ENCODE assay signal across 33 cellular contexts in the genomic region with DNA sequence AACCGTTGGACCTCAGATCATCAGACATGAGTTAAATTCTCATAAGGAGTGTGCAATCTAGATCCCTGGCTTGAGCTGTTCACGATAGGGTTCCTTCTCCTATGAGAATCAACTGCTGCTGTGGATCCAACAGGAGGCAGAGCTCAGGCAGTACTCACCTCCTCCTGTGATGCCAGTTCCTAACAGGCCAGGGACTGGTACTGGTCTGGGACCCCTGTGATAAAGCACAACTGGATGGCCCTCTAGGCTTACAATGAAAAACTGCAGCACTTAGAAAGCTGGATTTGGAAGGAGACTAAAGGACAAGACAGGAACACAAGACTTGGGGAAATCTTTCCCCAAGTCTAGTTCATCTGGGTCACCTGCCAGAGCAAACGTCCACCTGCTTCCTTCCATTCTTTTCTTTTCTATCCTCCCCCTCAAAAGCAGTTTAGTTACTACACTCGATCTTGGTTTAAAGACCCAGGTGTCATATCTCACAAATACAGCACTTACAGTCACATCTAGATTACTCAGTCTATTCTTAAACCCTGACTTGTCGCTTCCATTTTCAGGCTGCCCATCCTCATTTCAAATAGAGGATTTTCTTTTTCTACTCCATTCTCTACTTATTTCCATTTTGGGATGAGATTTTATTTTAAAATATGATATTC. TPM values are rescaled to one million over a fixed set of nuclear protein-coding genes. Genes with fewer than 3 reads are reported as not detected.
A peak's percentile ranks its signal among the peaks of the same experiment; 100 is the strongest.
DNase-seq lines count a peak whose midpoint lies in the region; ATAC-seq, FAIRE-seq and TF ChIP-seq lines count a peak whose summit lies in the region.
"Had no signal": no experiment of that assay in that cellular context is flagged by ENCODE, and none has a peak within 500 bp of the region (broad histone marks: within the 10 kb centered on the region; RNA-seq: fewer than 3 reads in every experiment).

No MANE protein-coding gene starts in this region.

- TF ChIP-seq RAD21 in A549 (conservative IDR thresholded peaks at IDR 0.05 in 1 of 2, IDR thresholded peaks at IDR 0.05 in 1 of 2) (no peak), GM12878 (IDR thresholded peaks at IDR 0.05; ENCODE audit: insufficient read depth, low read depth, low read length) (no peak)

- no peak overlapping the region for H2AFZ ChIP-seq in GM12878 (ENCODE audit: control insufficient read depth, low read depth, low read length)
- H2AFZ ChIP-seq: parathyroid adenoma had no signal

- H3K9me3 ChIP-seq in A549 (no peaks in the 10 kb centered on the region), HEK293 (ENCODE audit: control insufficient read depth, insufficient read depth, low read depth, low read length) (no peaks in the 10 kb centered on the region), GM12878 (replicated peaks; ENCODE audit: control insufficient read depth, insufficient read depth, low read length) (no peaks in the 10 kb centered on the region)
- H3K9me3 ChIP-seq: adrenal gland, testis had no signal

- H3K27ac ChIP-seq in A549 (no peak overlapping the region), HEK293 (ENCODE audit: extremely low read depth, low read depth, low read length) (no peak overlapping the region), GM12878 (ENCODE audit: control insufficient read depth, insufficient read depth) (no peak overlapping the region)
- H3K27ac ChIP-seq: adrenal gland, brain microvascular endothelial cell, parathyroid adenoma, testis, WERI-Rb-1 had no signal

- ATAC-seq in A549 (peak; percentile 59 to 68; a peak in 4 of 6 replicates), GM12878 (peak; percentile 67)
- ATAC-seq: activated T-cell treated with anti-CD3 and anti-CD28 coated beads, Interleukin-2, amount 50 U/mL, for 72 hours; left lobe of liver had no signal

- TF ChIP-seq POLR2A in A549 (IDR thresholded peaks at IDR 0.05; ENCODE audit: low read length) (no peak), GM12878 (IDR thresholded peaks at IDR 0.05; ENCODE audit: low read depth, low read length) (no peak)

- H3K27me3 ChIP-seq in GM12878 (replicated peaks in 1 of 2; ENCODE audit: control insufficient read depth in 2 of 2, insufficient read depth in 2 of 2, low read length in 1 of 2), result no peaks in the 10 kb centered on the region; a peak in 1 of 4 replicates
- H3K27me3 ChIP-seq: adrenal gland, brain microvascular endothelial cell, testis had no signal

- CTCF ChIA-PET in A549 (lab: Yijun Ruan, JAX), result interaction anchor here (0.7 to 1.3 kb wide), 3 partner anchors 12 to 159 kb away, joined by 3 to 4 read pairs (median 3); no protein-coding TSS in a partner anchor
- CTCF ChIA-PET in HEK293 (lab: Yijun Ruan, JAX), result interaction anchor here (0.6 to 1.2 kb wide), 2 partner anchors 26 to 57 kb away, joined by 3 read pairs; no protein-coding TSS in a partner anchor
- CTCF ChIA-PET in GM12878 (lab: Yijun Ruan, JAX), result interaction anchor here (1.1 to 6.3 kb wide), 3 partner anchors 45 to 159 kb away, joined by 3 to 21 read pairs (median 3); no protein-coding TSS in a partner anchor

- H3K4me1 ChIP-seq in A549 (peaks cover 21% of the 10 kb centered on the region), HEK293 (ENCODE audit: control insufficient read depth, insufficient read depth, low read length) (no peaks in the 10 kb centered on the region; the same call in 1 of the 2 replicates), GM12878 (ENCODE audit: control insufficient read depth, insufficient read depth, low read length) (no peaks in the 10 kb centered on the region)
- H3K4me1 ChIP-seq: parathyroid adenoma, testis had no signal

- peaks cover 17% of the 10 kb centered on the region for H3K27me3 Mint-ChIP-seq in activated T-cell treated with anti-CD3 and anti-CD28 coated beads, Interleukin-2, amount 50 U/mL, for 24 hours

- 79% methylated on average over 5 of the region's 5 CpGs for WGBS in A549 (ENCODE audit: missing lambda C conversion rate)
- WGBS in GM12878 (ENCODE audit: insufficient coverage, insufficient replicate concordance, low lambda C conversion rate, missing lambda C conversion rate), result 31% methylated on average over 5 of the region's 5 CpGs

- FAIRE-seq in A549 (lab: Jason Lieb, UNC) (no peak), GM12878 (lab: Jason Lieb, UNC) (no peak)
- FAIRE-seq: A204.1, RCC 7860, urothelium cell line had no signal

- H3K9ac ChIP-seq in GM12878 (ENCODE audit: control insufficient read depth, insufficient read depth, low read length), result no peak overlapping the region
- H3K9ac ChIP-seq: parathyroid adenoma had no signal

- no peaks in the 10 kb centered on the region for H4K20me1 ChIP-seq in GM12878 (ENCODE audit: control insufficient read depth, insufficient read depth)

- no peak for DNase-seq in A549 (ENCODE audit: low read depth in 1 of 2, low spot score in 1 of 2)
- DNase-seq in GM12878 (ENCODE audit: low read depth, low spot score), result no peak
- peak; percentile 53 for DNase-seq in left kidney (ENCODE audit: low read depth, low spot score)
- no peak for DNase-seq in AG08396 (ENCODE audit: low spot score)
- no peak for DNase-seq in amygdala (lab: John Stamatoyannopoulos, UW)
- no peak for DNase-seq in stimulated activated CD4-positive, alpha-beta T cell treated with anti-CD3 and anti-CD28 coated beads, Interleukin-15, amount 100 ng/mL, for 24 hours
- DNase-seq in activated T-cell treated with anti-CD3 and anti-CD28 coated beads, Interleukin-2, amount 50 U/mL, for 24 hours, result no peak
- DNase-seq: activated naive CD4-positive, alpha-beta T cell treated with anti-CD3 and anti-CD28 coated beads, Interleukin-2, amount 10 ng/mL, durations not matched to agents 7 days and 5 days; activated T-cell treated with anti-CD3 and anti-CD28 coated beads, Interleukin-2, amount 50 U/mL, for 72 hours; adrenal gland; brain microvascular endothelial cell; CD4-positive, alpha-beta T cell; cerebellar nuclear complex; H9; hippocampal formation; immature natural killer cell; NCI-H146; NCI-H345; SHP77 treated with DMSO at 0.1 percent for 48 hours; stimulated activated CD4-positive, alpha-beta T cell treated with anti-CD3 and anti-CD28 coated beads, Interleukin-1b, Interleukin-23, amount 100 ng/mL, for 48 hours; T-helper 9 cell; testis; WERI-Rb-1 had no signal

- BruUV-seq in GM12878 (replicated peaks; lab: Mats Ljungman, UMichigan), result no TSS peak

- no peak overlapping the region for H3K4me2 ChIP-seq in A549
- no peak overlapping the region for H3K4me2 ChIP-seq in GM12878 (ENCODE audit: control insufficient read depth, insufficient read depth)
- H3K4me2 ChIP-seq: smooth muscle cell had no signal

- no peaks in the 10 kb centered on the region for H3K4me1 Mint-ChIP-seq in activated T-cell treated with anti-CD3 and anti-CD28 coated beads, Interleukin-2, amount 50 U/mL, for 24 hours (ENCODE audit: low read depth)
- H3K4me1 Mint-ChIP-seq: activated naive CD4-positive, alpha-beta T cell treated with anti-CD3 and anti-CD28 coated beads, Interleukin-2, amount 10 ng/mL, durations not matched to agents 7 days and 5 days; immature natural killer cell; memory B cell had no signal

- H3K36me3 ChIP-seq in HEK293 (ENCODE audit: control insufficient read depth in 2 of 2, insufficient read depth in 1 of 2, low read length in 2 of 2), result no peaks in the 10 kb centered on the region; a peak in 1 of 3 replicates
- no peaks in the 10 kb centered on the region for H3K36me3 ChIP-seq in GM12878 (ENCODE audit: control insufficient read depth in 2 of 2, insufficient read depth in 2 of 2, low read length in 1 of 2)
- H3K36me3 ChIP-seq: adrenal gland, brain microvascular endothelial cell, WERI-Rb-1 had no signal

- RAD21 ChIA-PET in GM12878 (lab: Charles Lee; ENCODE audit: unreplicated experiment), result interaction anchor here (0.8 to 1.8 kb wide), 5 partner anchors 12 to 63 kb away, joined by 3 to 5 read pairs (median 3); no protein-coding TSS in a partner anchor

- H3K9me3 Mint-ChIP-seq in activated T-cell treated with anti-CD3 and anti-CD28 coated beads, Interleukin-2, amount 50 U/mL, for 24 hours, result no peaks in the 10 kb centered on the region
- H3K9me3 Mint-ChIP-seq: activated naive CD4-positive, alpha-beta T cell treated with anti-CD3 and anti-CD28 coated beads, Interleukin-2, amount 10 ng/mL, durations not matched to agents 7 days and 5 days; activated T-cell treated with anti-CD3 and anti-CD28 coated beads, Interleukin-2, amount 50 U/mL, for 72 hours; CD4-positive, alpha-beta T cell; H9; immature natural killer cell; memory B cell; neural crest cell; stimulated activated naive CD8-positive, alpha-beta T cell treated with anti-CD3 and anti-CD28 coated beads, Interleukin-15, Interleukin-2, amounts not matched to agents 100 ng/mL and 50 ng/mL, for 24 hours had no signal

- no peaks in the 10 kb centered on the region for H3K79me2 ChIP-seq in GM12878 (ENCODE audit: control insufficient read depth, insufficient read depth, low read length)
- H3K79me2 ChIP-seq: parathyroid adenoma had no signal

- SMC1A ChIA-PET in GM12878 (lab: Charles Lee; ENCODE audit: uncharacterized antibody, unreplicated experiment), result interaction anchor here (0.7 to 2.1 kb wide), 6 partner anchors 12 to 93 kb away, joined by 3 to 11 read pairs (median 4); no protein-coding TSS in a partner anchor

- no peak for TF ChIP-seq CTCF in A549 (IDR thresholded peaks at IDR 0.05)
- TF ChIP-seq CTCF in HEK293 (tag by site-specific recombination; IDR thresholded peaks at IDR 0.05), result no peak
- TF ChIP-seq CTCF in GM12878 (IDR thresholded peaks at IDR 0.05 in 2 of 3, conservative IDR thresholded peaks at IDR 0.05 in 1 of 3; ENCODE audit: control insufficient read depth in 2 of 3, extremely low read depth in 1 of 3, insufficient read depth in 1 of 3, low read depth in 3 of 3, low read length in 3 of 3), result no peak

- POLR2A ChIA-PET in A549 (lab: Yijun Ruan, JAX), result no interaction called here
- POLR2A ChIA-PET in HEK293 (lab: Yijun Ruan, JAX), result no interaction called here
- POLR2A ChIA-PET in GM12878 (lab: Charles Lee), result interaction anchor here (1.1 kb wide), 1 partner anchor 16 kb away, joined by 3 read pairs; no protein-coding TSS in a partner anchor

- TF ChIP-seq EP300 in A549 (IDR thresholded peaks at IDR 0.05) (no peak), GM12878 (IDR thresholded peaks at IDR 0.05; ENCODE audit: borderline replicate concordance in 1 of 2, control insufficient read depth in 1 of 2, low read depth in 2 of 2, low read length in 2 of 2) (no peak)

- no peak overlapping the region for H3K27ac Mint-ChIP-seq in activated T-cell treated with anti-CD3 and anti-CD28 coated beads, Interleukin-2, amount 50 U/mL, for 24 hours
- H3K27ac Mint-ChIP-seq: activated naive CD4-positive, alpha-beta T cell treated with anti-CD3 and anti-CD28 coated beads, Interleukin-2, amount 10 ng/mL, durations not matched to agents 7 days and 5 days; activated T-cell treated with anti-CD3 and anti-CD28 coated beads, Interleukin-2, amount 50 U/mL, for 72 hours; CD4-positive, alpha-beta T cell; immature natural killer cell; memory B cell; stimulated activated naive CD8-positive, alpha-beta T cell treated with anti-CD3 and anti-CD28 coated beads, Interleukin-15, Interleukin-2, amounts not matched to agents 100 ng/mL and 50 ng/mL, for 24 hours had no signal

- intact Hi-C loops in GM12878 (cut with micrococcal nuclease; ENCODE audit: unreplicated experiment), result no loop called here

- no peak overlapping the region for H3K4me3 ChIP-seq in A549
- no peak overlapping the region for H3K4me3 ChIP-seq in HEK293 (ENCODE audit: low read depth, low read length)
- H3K4me3 ChIP-seq in GM12878, result no peak overlapping the region
- H3K4me3 ChIP-seq: adrenal gland, smooth muscle cell, testis had no signal

- H3K36me3 Mint-ChIP-seq in activated T-cell treated with anti-CD3 and anti-CD28 coated beads, Interleukin-2, amount 50 U/mL, for 24 hours (ENCODE audit: low read depth), result no peaks in the 10 kb centered on the region
- H3K36me3 Mint-ChIP-seq: activated naive CD4-positive, alpha-beta T cell treated with anti-CD3 and anti-CD28 coated beads, Interleukin-2, amount 10 ng/mL, durations not matched to agents 7 days and 5 days; immature natural killer cell; memory B cell had no signal

- in situ Hi-C loops in GM12878 (cut with MboI), result no loop called here

- no peak overlapping the region for H3K4me3 Mint-ChIP-seq in activated T-cell treated with anti-CD3 and anti-CD28 coated beads, Interleukin-2, amount 50 U/mL, for 24 hours
- H3K4me3 Mint-ChIP-seq: activated naive CD4-positive, alpha-beta T cell treated with anti-CD3 and anti-CD28 coated beads, Interleukin-2, amount 10 ng/mL, durations not matched to agents 7 days and 5 days; activated T-cell treated with anti-CD3 and anti-CD28 coated beads, Interleukin-2, amount 50 U/mL, for 72 hours; CD4-positive, alpha-beta T cell; H9; immature natural killer cell; memory B cell; neural crest cell; stimulated activated naive CD8-positive, alpha-beta T cell treated with anti-CD3 and anti-CD28 coated beads, Interleukin-15, Interleukin-2, amounts not matched to agents 100 ng/mL and 50 ng/mL, for 24 hours had no signal

RNA-seq across cellular contexts. Expression of gene PTPN14, which starts 59.8 kb away (rescaled TPM):
- polyA plus RNA-seq in A549 (2011; rRNA removed), result 9.9 and 10.0 TPM in 2 replicates
- polyA plus RNA-seq in A549 (2012; cell fraction: cytosol; rRNA removed), result 5.7 and 7.5 TPM in 2 replicates
- 9.2 and 11.5 TPM in 2 replicates for polyA plus RNA-seq in A549 (2012; cell fraction: nucleus; rRNA removed)
- 9.2 to 13.0 TPM (median 10.3 TPM) in 3 replicates for polyA plus RNA-seq in A549 (2017; fragmentation: RNase III; extraction: RNeasy Plus Mini Kit Qiagen cat#74134 plus additional on column Dnase treatment)
- polyA minus RNA-seq in A549 (2011; rRNA and poly(A)+ RNA removed), result 30.7 and 38.9 TPM in 2 replicates
- 0.42 and 0.73 TPM in 2 replicates for total RNA-seq in GM12878 (2013; cell fraction: nucleolus; rRNA removed)
- total RNA-seq in GM12878 (2014; rRNA removed), result 0.44 and 0.68 TPM in 2 replicates
- 0.45 and 0.74 TPM in 2 replicates for total RNA-seq in GM12878 (2014; rRNA removed; fragmentation: Illumina TruSeq; extraction: Trizol)
- 2.0 and 2.2 TPM in 2 replicates for total RNA-seq in GM12878 (2021)
- 0.12 TPM for polyA plus RNA-seq in GM12878 (2011; ENCODE audit: low read depth)
- polyA plus RNA-seq in GM12878 (2011; rRNA removed), result 5.1 and 5.4 TPM in 2 replicates
- polyA plus RNA-seq in GM12878 (2011; cell fraction: cytosol; rRNA removed), result 4.6 and 5.0 TPM in 2 replicates
- polyA plus RNA-seq in GM12878 (2011; cell fraction: nucleus; rRNA removed), result 5.8 and 6.3 TPM in 2 replicates
- polyA plus RNA-seq in GM12878 (2012), result 0.11 and 0.20 TPM in 2 replicates
- polyA plus RNA-seq in GM12878 (2014; fragmentation: Illumina TruSeq; extraction: Trizol), result 0.40 and 0.43 TPM in 2 replicates
- under 1 TPM; 0.05 to 0.14 TPM for polyA plus RNA-seq in GM12878 (2014; fragmentation: Nextera tagmentation; extraction: Ambion mirVana)
- 0.42 and 0.43 TPM in 2 replicates for polyA plus RNA-seq in GM12878 (2014; rRNA removed)
- polyA plus RNA-seq in GM12878 (2016; fragmentation: Nextera tagmentation; extraction: Ambion mirVana), result under 1 TPM; 0.44 to 0.58 TPM
- 17.4 and 20.8 TPM in 2 replicates for polyA minus RNA-seq in GM12878 (2011; rRNA and poly(A)+ RNA removed)
- polyA minus RNA-seq in GM12878 (2011; cell fraction: cytosol; rRNA and poly(A)+ RNA removed), result 7.2 and 7.6 TPM in 2 replicates
- polyA minus RNA-seq in GM12878 (2011; cell fraction: nucleus; rRNA and poly(A)+ RNA removed), result 8.6 and 14.7 TPM in 2 replicates
